19 cellular contexts compared by ENCODE assay signal in the genomic region with DNA sequence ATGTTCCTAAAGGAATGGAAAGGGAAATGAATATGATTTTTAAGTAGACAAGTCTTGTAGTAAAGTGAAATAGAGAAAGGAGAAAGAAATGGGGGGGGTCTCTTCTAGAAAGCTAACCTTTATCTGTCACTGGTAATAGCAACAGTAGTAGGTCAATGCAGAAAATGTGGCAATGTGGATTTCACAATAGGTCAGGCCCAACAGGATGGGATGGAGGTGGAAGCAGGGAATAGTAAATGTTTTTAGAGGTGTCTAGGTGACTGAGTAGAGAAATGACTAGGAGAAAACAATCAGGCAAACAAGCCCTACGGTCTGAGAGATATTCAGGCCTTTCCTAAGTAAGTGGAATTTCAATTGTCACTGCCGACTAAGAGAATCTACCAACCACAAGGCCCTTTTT. TPM values are rescaled to one million over a fixed set of nuclear protein-coding genes. Genes with fewer than 3 reads are reported as not detected.
DNase-seq lines count a peak whose midpoint lies in the region; ATAC-seq lines count a peak whose summit lies in the region.
"Had no signal": no experiment of that assay in that cellular context is flagged by ENCODE, and none has a peak within 500 bp of the region (broad histone marks: within the 10 kb centered on the region; RNA-seq: fewer than 3 reads in every experiment).

No MANE protein-coding gene starts in this region.

- peak; percentile 66 for ATAC-seq in left lobe of liver
- ATAC-seq: A549, SK-N-SH treated with all-trans-retinoic acid at 6 μM for 48 hours had no signal

- no peak overlapping the region for H3K27ac Mint-ChIP-seq in T-helper 2 cell treated with Interferon-gamma antibody and Interleukin-4, amounts not matched to agents 5 μg/mL and 100 μg/mL, for 36 hours
- H3K27ac Mint-ChIP-seq: B cell had no signal

- no peaks in the 10 kb centered on the region for H3K9me3 Mint-ChIP-seq in T-helper 2 cell treated with Interferon-gamma antibody and Interleukin-4, amounts not matched to agents 5 μg/mL and 100 μg/mL, for 36 hours
- H3K9me3 Mint-ChIP-seq: CD14-positive monocyte had no signal

- no peak overlapping the region for H3K4me3 Mint-ChIP-seq in T-helper 2 cell treated with Interferon-gamma antibody and Interleukin-4, amounts not matched to agents 5 μg/mL and 100 μg/mL, for 36 hours
- H3K4me3 Mint-ChIP-seq: B cell, CD14-positive monocyte had no signal

- H3K27me3 Mint-ChIP-seq in T-helper 2 cell treated with Interferon-gamma antibody and Interleukin-4, amounts not matched to agents 5 μg/mL and 100 μg/mL, for 36 hours (ENCODE audit: low read depth), result no peaks in the 10 kb centered on the region
- H3K27me3 Mint-ChIP-seq: B cell had no signal

- peak; percentile 20 for DNase-seq in HuH-7 (ENCODE audit: low spot score)
- DNase-seq in left lobe of liver (ENCODE audit: low spot score), result no peak
- DNase-seq in T-helper 2 cell treated with Interferon-gamma antibody and Interleukin-4, amounts not matched to agents 5 μg/mL and 100 μg/mL, for 36 hours (ENCODE audit: low spot score), result no peak
- DNase-seq in NCI-H82 (lab: John Stamatoyannopoulos, UW), result no peak
- DNase-seq: EL, GF-D8, GOT3, HCEC 1CT, Kasumi-1, NCI-H1694, NCI-H2081, NCI-H2171, NCI-H345, NCI-H524, Peyer's patch had no signal

- no peaks in the 10 kb centered on the region for H3K4me1 Mint-ChIP-seq in T-helper 2 cell treated with Interferon-gamma antibody and Interleukin-4, amounts not matched to agents 5 μg/mL and 100 μg/mL, for 36 hours (ENCODE audit: low read depth)
- H3K4me1 Mint-ChIP-seq: CD14-positive monocyte had no signal

- H3K36me3 Mint-ChIP-seq in T-helper 2 cell treated with Interferon-gamma antibody and Interleukin-4, amounts not matched to agents 5 μg/mL and 100 μg/mL, for 36 hours (ENCODE audit: low read depth), result peaks cover 76% of the 10 kb centered on the region

RNA-seq across cellular contexts. Expression of gene RSKR, which starts 6.0 kb away (rescaled TPM):
- total RNA-seq in left lobe of liver, result 4.0 TPM

RNA-seq across cellular contexts. Expression of gene SPAG5, which starts 21.2 kb away (rescaled TPM):
- 8.8 TPM for total RNA-seq in left lobe of liver

RNA-seq across cellular contexts. Expression of gene BLTP2, which starts 24.9 kb away (rescaled TPM):
- 56.9 TPM for total RNA-seq in left lobe of liver

RNA-seq across cellular contexts. Expression of gene SDF2, which starts 41.7 kb away (rescaled TPM):
- 24.3 TPM for total RNA-seq in left lobe of liver

RNA-seq across cellular contexts. Expression of gene SUPT6H, which starts 42.0 kb away (rescaled TPM):
- total RNA-seq in left lobe of liver, result 33.7 TPM
